ENCODE assay signal across 8 cellular contexts in genomic region chr9:36148652-36149051, GRCh38.
DNase-seq lines count a peak whose midpoint lies in the region; ATAC-seq and TF ChIP-seq lines count a peak whose summit lies in the region.

No MANE protein-coding gene starts in this region.

- H3K9me3 ChIP-seq in mucosa of rectum (ENCODE audit: control insufficient read depth in 2 of 2, low read length in 2 of 2): no peaks in the 10 kb centered on the region

- peak overlapping the region; percentile 66 for H3K27ac ChIP-seq in KMS-11
- peak overlapping the region; percentile 64 to 70 for H3K27ac ChIP-seq in mucosa of rectum (ENCODE audit: low read depth in 2 of 2, low read length in 2 of 2)

- peak overlapping the region; percentile 77 for H2AFZ ChIP-seq in KMS-11 (ENCODE audit: low read depth)

- no peaks in the 10 kb centered on the region for H3K36me3 ChIP-seq in KMS-11 (ENCODE audit: insufficient read depth)
- H3K36me3 ChIP-seq in mucosa of rectum (ENCODE audit: control insufficient read depth in 2 of 2, insufficient read depth in 2 of 2, low read length in 2 of 2): peaks cover 11 to 23% of the 10 kb centered on the region in 2 donors

- H3K9ac ChIP-seq in KMS-11 (peak overlapping the region; percentile 38; the same call in 1 of the 2 replicates), mucosa of rectum (ENCODE audit: low read depth in 1 of 2, low read length in 2 of 2) (peak overlapping the region in 1 of 2 donors; percentile 26)

- H3K4me3 ChIP-seq in KMS-11 (IDR thresholded peaks at IDR 0.05; ENCODE audit: insufficient read depth, low read depth, low read length) (no peak overlapping the region), mucosa of rectum (ENCODE audit: low read length in 2 of 2) (no peak overlapping the region)

- ATAC-seq in GM18907 (IDR thresholded peaks at IDR 0.05; ENCODE audit: unreplicated experiment) (peak; percentile 43), GM21515 (IDR thresholded peaks at IDR 0.05; ENCODE audit: unreplicated experiment) (no peak)

- peak overlapping the region; percentile 32 for H3K4me2 ChIP-seq in KMS-11

- H3K4me1 ChIP-seq in KMS-11 (ENCODE audit: low read depth, poor library complexity, severe bottlenecking) (peaks cover 46% of the 10 kb centered on the region), mucosa of rectum (ENCODE audit: control insufficient read depth in 2 of 2, insufficient read depth in 2 of 2, low read length in 2 of 2) (peaks cover 28 to 38% of the 10 kb centered on the region in 2 donors)

- H3K27me3 ChIP-seq in KMS-11 (ENCODE audit: insufficient read depth, low read depth) (no peaks in the 10 kb centered on the region), mucosa of rectum (ENCODE audit: control insufficient read depth in 2 of 2, insufficient read depth in 2 of 2, low read length in 2 of 2) (no peaks in the 10 kb centered on the region)

- no peaks in the 10 kb centered on the region for H3K79me2 ChIP-seq in KMS-11 (ENCODE audit: insufficient read depth, low read depth)

- peak; percentile 87 for DNase-seq in activated CD8-positive, alpha-beta memory T cell treated with anti-CD3 and anti-CD28 coated beads for 24 hours
- DNase-seq in effector CD4-positive, alpha-beta T cell: peak; percentile 58
- peak; percentile 68 for DNase-seq in stimulated activated naive CD4-positive, alpha-beta T cell treated with Interleukin-2 at 50 U/mL for 16 hours (lab: John Stamatoyannopoulos, UW)
- no peak for DNase-seq in GM19240 (ENCODE audit: insufficient read length, low spot score)

- no peaks in the 10 kb centered on the region for H4K20me1 ChIP-seq in KMS-11 (ENCODE audit: insufficient read depth)

- TF ChIP-seq CTCF in KMS-11 (conservative IDR thresholded peaks at IDR 0.05; ENCODE audit: low read depth, low read length): no peak
